ENCODE assay signal across 13 cellular contexts in genomic region chr9:110977259-110977709, GRCh38.
A peak's percentile ranks its signal among the peaks of the same experiment; 100 is the strongest.
DNase-seq lines count a peak whose midpoint lies in the region; ATAC-seq, FAIRE-seq and TF ChIP-seq lines count a peak whose summit lies in the region.
"Had no signal": no experiment of that assay in that cellular context is flagged by ENCODE, and none has a peak within 500 bp of the region (broad histone marks: within the 10 kb centered on the region; RNA-seq: fewer than 3 reads in every experiment).

No MANE protein-coding gene starts in this region.

- peak overlapping the region; percentile 90 for H3K27ac Mint-ChIP-seq in mesothelial cell of epicardium
- no peak overlapping the region for H3K27ac Mint-ChIP-seq in T-helper 2 cell treated with Interferon-gamma antibody and Interleukin-4, amounts not matched to agents 5 μg/mL and 100 μg/mL, for 36 hours
- H3K27ac Mint-ChIP-seq: activated T-cell treated with anti-CD3 and anti-CD28 coated beads, Interleukin-2, amount 50 U/mL, for 72 hours; CD14-positive monocyte had no signal

- no peak for TF ChIP-seq CTCF in bronchial epithelial cell (IDR thresholded peaks at IDR 0.05; ENCODE audit: insufficient read depth, low read length, severe bottlenecking)
- no peak for TF ChIP-seq CTCF in mesothelial cell of epicardium (IDR thresholded peaks at IDR 0.05; ENCODE audit: unreplicated experiment)

- in situ Hi-C loops in Caki2 (cut with HindIII; ENCODE audit: low pct_unique_long_range_greater_than_20kb, low sequenced_read_pairs), result no loop called here

- H3K36me3 Mint-ChIP-seq in mesothelial cell of epicardium, result peaks cover under 1% of the 10 kb centered on the region
- no peaks in the 10 kb centered on the region for H3K36me3 Mint-ChIP-seq in T-helper 2 cell treated with Interferon-gamma antibody and Interleukin-4, amounts not matched to agents 5 μg/mL and 100 μg/mL, for 36 hours (ENCODE audit: low read depth)

- DNase-seq in Caki2 (ENCODE audit: low read depth) (peak; percentile 55), NCI-H446 (lab: John Stamatoyannopoulos, UW) (peak; percentile 1 to 42), bronchial epithelial cell (ENCODE audit: low read depth) (peak; percentile 97), mesothelial cell of epicardium (ENCODE audit: low spot score in 2 of 2, unreplicated experiment in 2 of 2) (no peak), KG1 (lab: John Stamatoyannopoulos, UW) (no peak), NCI-H510A treated with DMSO at 0.1 percent for 48 hours (lab: John Stamatoyannopoulos, UW) (no peak)
- DNase-seq in T-helper 2 cell treated with Interferon-gamma antibody and Interleukin-4, amounts not matched to agents 5 μg/mL and 100 μg/mL, for 36 hours (ENCODE audit: low spot score), result no peak
- DNase-seq: activated T-cell treated with anti-CD3 and anti-CD28 coated beads, Interleukin-2, amount 50 U/mL, for 72 hours; MM.1S; stimulated activated CD4-positive, alpha-beta T cell treated with anti-CD3 and anti-CD28 coated beads, Interleukin-4, amount 100 ng/mL, for 24 hours had no signal

- FAIRE-seq in bronchial epithelial cell (lab: Jason Lieb, UNC), result peak; percentile 70

- H3K27me3 ChIP-seq in bronchial epithelial cell (ENCODE audit: control insufficient read depth, insufficient read depth, low read length), result no peaks in the 10 kb centered on the region
- H3K27me3 ChIP-seq: suprapubic skin had no signal

- no peak overlapping the region for H3K4me3 ChIP-seq in bronchial epithelial cell (ENCODE audit: low read depth, low read length)
- H3K4me3 ChIP-seq: suprapubic skin had no signal

- H3K36me3 ChIP-seq in bronchial epithelial cell (ENCODE audit: control insufficient read depth, insufficient read depth, low read length), result peaks cover 2% of the 10 kb centered on the region
- H3K36me3 ChIP-seq: suprapubic skin had no signal

- no peaks in the 10 kb centered on the region for H3K27me3 Mint-ChIP-seq in mesothelial cell of epicardium (ENCODE audit: low read depth)
- H3K27me3 Mint-ChIP-seq in T-helper 2 cell treated with Interferon-gamma antibody and Interleukin-4, amounts not matched to agents 5 μg/mL and 100 μg/mL, for 36 hours (ENCODE audit: low read depth), result no peaks in the 10 kb centered on the region

- no peak for ATAC-seq in GM18511 (IDR thresholded peaks at IDR 0.05; ENCODE audit: unreplicated experiment)
- ATAC-seq: activated T-cell treated with anti-CD3 and anti-CD28 coated beads, Interleukin-2, amount 50 U/mL, for 72 hours had no signal

- H3K4me3 Mint-ChIP-seq in mesothelial cell of epicardium, result no peak overlapping the region
- H3K4me3 Mint-ChIP-seq in T-helper 2 cell treated with Interferon-gamma antibody and Interleukin-4, amounts not matched to agents 5 μg/mL and 100 μg/mL, for 36 hours, result no peak overlapping the region
- H3K4me3 Mint-ChIP-seq: activated T-cell treated with anti-CD3 and anti-CD28 coated beads, Interleukin-2, amount 50 U/mL, for 72 hours had no signal

- H3K9me3 Mint-ChIP-seq in mesothelial cell of epicardium, result no peaks in the 10 kb centered on the region
- H3K9me3 Mint-ChIP-seq in T-helper 2 cell treated with Interferon-gamma antibody and Interleukin-4, amounts not matched to agents 5 μg/mL and 100 μg/mL, for 36 hours, result peaks cover 4% of the 10 kb centered on the region

- H3K4me1 Mint-ChIP-seq in mesothelial cell of epicardium, result peaks cover 46% of the 10 kb centered on the region
- H3K4me1 Mint-ChIP-seq in T-helper 2 cell treated with Interferon-gamma antibody and Interleukin-4, amounts not matched to agents 5 μg/mL and 100 μg/mL, for 36 hours (ENCODE audit: low read depth), result no peaks in the 10 kb centered on the region

Comparison
In these comparisons a context has a peak if more than half of its experiments do, and no peak if none do; other contexts are left out.
1. DNase-seq: peak in Caki2 (single experiment), NCI-H446 (2 of 2) and bronchial epithelial cell (single experiment); none in mesothelial cell of epicardium (0 of 2), KG1 (single experiment), NCI-H510A treated with DMSO at 0.1 percent for 48 hours (single experiment) and T-helper 2 cell treated with Interferon-gamma antibody and Interleukin-4, amounts not matched to agents 5 μg/mL and 100 μg/mL, for 36 hours (single experiment).